ENCODE assay signal across 5 cellular contexts in genomic region chr1:148432318-148432717, GRCh38. TPM values are rescaled to one million over a fixed set of nuclear protein-coding genes. Genes with fewer than 3 reads are reported as not detected.
"Had no signal": no experiment of that assay in that cellular context is flagged by ENCODE, and none has a peak within 500 bp of the region (broad histone marks: within the 10 kb centered on the region; RNA-seq: fewer than 3 reads in every experiment).

No MANE protein-coding gene starts in this region.

RNA-seq across cellular contexts. Expression of gene PPIAL4G, which starts 50.8 kb away (rescaled TPM):
- total RNA-seq: activated T-cell treated with anti-CD3 and anti-CD28 coated beads, Interleukin-2, amount 50 U/mL, for 4 hours; body of pancreas; left ventricle myocardium inferior; mammary epithelial cell had no signal
- polyA plus RNA-seq: mammary epithelial cell, neural cell had no signal
